14 cellular contexts compared by ENCODE assay signal in genomic region chr21:34552324-34553198, GRCh38. TPM values are rescaled to one million over a fixed set of nuclear protein-coding genes. Genes with fewer than 3 reads are reported as not detected.
DNase-seq lines count a peak whose midpoint lies in the region; ATAC-seq, FAIRE-seq and TF ChIP-seq lines count a peak whose summit lies in the region.
"Had no signal": no experiment of that assay in that cellular context is flagged by ENCODE, and none has a peak within 500 bp of the region (broad histone marks: within the 10 kb centered on the region; RNA-seq: fewer than 3 reads in every experiment).

No MANE protein-coding gene starts in this region.

- no peaks in the 10 kb centered on the region for H3K27me3 ChIP-seq in AG04450 (ENCODE audit: control insufficient read depth, insufficient read depth, low read length)
- no peaks in the 10 kb centered on the region for H3K27me3 ChIP-seq in PC-3 (ENCODE audit: low read length)
- no peaks in the 10 kb centered on the region for H3K27me3 ChIP-seq in muscle layer of duodenum (ENCODE audit: low read depth, low read length)
- H3K27me3 ChIP-seq in ovary: no peaks in the 10 kb centered on the region

- CTCF ChIA-PET in AG04450 (lab: Charles Lee) (interaction anchor here (0.7 to 2.0 kb wide), 4 partner anchors 11 to 50 kb away, joined by 3 to 8 read pairs (median 4); no protein-coding TSS in a partner anchor), PC-3 (lab: Charles Lee) (interaction anchor here (0.9 to 1.2 kb wide), 3 partner anchors 9 to 50 kb away, joined by 3 to 11 read pairs (median 5); no protein-coding TSS in a partner anchor)

- no peak for TF ChIP-seq POLR2A in ovary (IDR thresholded peaks at IDR 0.05)

- TSS peak; percentile 83 for BruUV-seq in PC-3 (replicated peaks; lab: Mats Ljungman, UMichigan)

- peak; percentile 65 for FAIRE-seq in colon (lab: Jason Lieb, UNC)

- no peaks in the 10 kb centered on the region for H4K20me1 ChIP-seq in PC-3 (ENCODE audit: low read length)

- TF ChIP-seq CTCF in AG04450 (IDR thresholded peaks at IDR 0.05; ENCODE audit: low read depth, low read length) (no peak), PC-3 (conservative IDR thresholded peaks at IDR 0.05; ENCODE audit: low read depth, low read length) (no peak), ovary (IDR thresholded peaks at IDR 0.05) (no peak)

- no peak for ATAC-seq in PC-3
- ATAC-seq in HG03442 (IDR thresholded peaks at IDR 0.05; ENCODE audit: unreplicated experiment): no peak
- ATAC-seq: effector memory CD8-positive, alpha-beta T cell; HCT116; right cardiac atrium had no signal

- peak overlapping the region; percentile 34 for H3K4me3 ChIP-seq in AG04450 (ENCODE audit: low read depth, low read length)
- no peak overlapping the region for H3K4me3 ChIP-seq in PC-3 (ENCODE audit: low read length)
- no peak overlapping the region for H3K4me3 ChIP-seq in muscle layer of duodenum (ENCODE audit: low read depth in 1 of 2, low read length in 2 of 2)
- no peak overlapping the region for H3K4me3 ChIP-seq in ovary

- POLR2A ChIA-PET in AG04450 (lab: Yijun Ruan, JAX): interaction anchor here (0.6 to 2.2 kb wide), 4 partner anchors 23 to 1530 kb away, joined by 3 to 15 read pairs (median 4); no protein-coding TSS in a partner anchor
- POLR2A ChIA-PET in PC-3 (lab: Charles Lee; ENCODE audit: unreplicated experiment): interaction anchor here (1.3 kb wide), 1 partner anchor 26 kb away, joined by 14 read pairs; no protein-coding TSS in a partner anchor

- H3F3A ChIP-seq in PC-3 (ENCODE audit: low read length, unreplicated experiment): no peaks in the 10 kb centered on the region

- peak overlapping the region; percentile 73 for H3K4me2 ChIP-seq in PC-3 (ENCODE audit: low read length)

- H3K36me3 ChIP-seq in PC-3 (ENCODE audit: low read depth, low read length) (peaks cover 4% of the 10 kb centered on the region; the same call in 1 of the 2 replicates), muscle layer of duodenum (ENCODE audit: control insufficient read depth in 1 of 2, insufficient read depth in 2 of 2, low read length in 2 of 2) (no peaks in the 10 kb centered on the region), ovary (no peaks in the 10 kb centered on the region)

- 80 to 91% (median 85%) methylated on average over 8 of the region's 8 CpGs for WGBS in ovary, 3 donors

- H3K9me3 ChIP-seq in AG04450 (ENCODE audit: control insufficient read depth, insufficient read depth, low read length) (peaks cover 2% of the 10 kb centered on the region; the same call in 1 of the 2 replicates), PC-3 (ENCODE audit: low read length) (no peaks in the 10 kb centered on the region), muscle layer of duodenum (ENCODE audit: control insufficient read depth in 1 of 2, low read length in 2 of 2) (no peaks in the 10 kb centered on the region), ovary (no peaks in the 10 kb centered on the region)

- H3K79me2 ChIP-seq in PC-3 (ENCODE audit: low read length): no peaks in the 10 kb centered on the region

- H3K27ac ChIP-seq in AG04450 (ENCODE audit: low read depth, low read length): peak overlapping the region; percentile 84
- H3K27ac ChIP-seq in PC-3 (ENCODE audit: low read length): peak overlapping the region; percentile 97
- peak overlapping the region; percentile 22 for H3K27ac ChIP-seq in muscle layer of duodenum (ENCODE audit: low read length)
- H3K27ac ChIP-seq in ovary: no peak overlapping the region

- H2AFZ ChIP-seq in PC-3 (ENCODE audit: low read length): peak overlapping the region; percentile 44

- no peaks in the 10 kb centered on the region for H3K9me2 ChIP-seq in PC-3 (replicated peaks; ENCODE audit: low read length)

- H3K9ac ChIP-seq in PC-3 (ENCODE audit: low read length): peak overlapping the region; percentile 70

- no peak for TF ChIP-seq EP300 in ovary (IDR thresholded peaks at IDR 0.05)

- intact Hi-C loops in PC-3 (cut with micrococcal nuclease) (loop anchor here (1.0 kb wide), 1 partner anchor 26 kb away; no protein-coding TSS in a partner anchor), ovary (cut with DNase I) (no loop called here)

- no peak for DNase-seq in AG04450 (ENCODE audit: low read depth, low spot score)
- peak; percentile 76 for DNase-seq in PC-3
- DNase-seq in NK-92 (lab: John Stamatoyannopoulos, UW; ENCODE audit: unreplicated experiment): no peak
- no peak for DNase-seq in stimulated activated CD4-positive, alpha-beta T cell treated with anti-CD3 and anti-CD28 coated beads, Interleukin-2, amount 100 ng/mL, for 24 hours
- DNase-seq in ovary: no peak
- DNase-seq: activated CD8-positive, alpha-beta memory T cell treated with anti-CD3 and anti-CD28 coated beads for 24 hours; DND-41; effector memory CD8-positive, alpha-beta T cell; hippocampal formation; right cardiac atrium had no signal

- H3K4me1 ChIP-seq in PC-3 (ENCODE audit: insufficient read depth, low read length): peaks cover 31% of the 10 kb centered on the region
- no peaks in the 10 kb centered on the region for H3K4me1 ChIP-seq in muscle layer of duodenum (ENCODE audit: control insufficient read depth in 1 of 2, insufficient read depth in 2 of 2, low read length in 2 of 2)
- H3K4me1 ChIP-seq in ovary (ENCODE audit: insufficient read depth): no peaks in the 10 kb centered on the region

RNA-seq across cellular contexts. Expression of gene KCNE1, which starts 40.6 kb away (rescaled TPM):
- 0.38 and 0.52 TPM in 2 replicates for polyA plus RNA-seq in AG04450 (2011; rRNA removed)
- polyA minus RNA-seq in AG04450 (2011; rRNA and poly(A)+ RNA removed): 0.51 and 1.00 TPM in 2 replicates
- total RNA-seq in PC-3 (2014; rRNA removed): 0.58 and 0.69 TPM in 2 replicates
- total RNA-seq in ovary: 1 to 10 TPM in 2 of 7 donors, under 1 TPM in 3, not detected in 2; 0.37 to 4.7 (median 0.88) TPM
- polyA plus RNA-seq in ovary: 1 to 10 TPM in 1 of 2 donors, under 1 TPM in 1; 0.21 to 2.6 TPM

Comparison
In these comparisons a context has a peak if more than half of its experiments do, and no peak if none do; other contexts are left out.
1. H3K27ac ChIP-seq: peak in AG04450 (single experiment), PC-3 (single experiment) and muscle layer of duodenum (single experiment); none in ovary (0 of 2).